In genomic region chr21:31161157-31161556, GRCh38 we compare ENCODE assay signal across 9 cellular contexts.
DNase-seq lines count a peak whose midpoint lies in the region; FAIRE-seq and TF ChIP-seq lines count a peak whose summit lies in the region.
"Had no signal": no experiment of that assay in that cellular context is flagged by ENCODE, and none has a peak within 500 bp of the region (broad histone marks: within the 10 kb centered on the region; RNA-seq: fewer than 3 reads in every experiment).

No MANE protein-coding gene starts in this region.

- 0 to 17% methylated on average over 2 of the region's 5 CpGs for WGBS in mesodermal cell (ENCODE audit: insufficient coverage in 2 of 2), 2 experiments
- WGBS in stomach, 5 donors, result 51 to 57% (median 53%) methylated on average over 5 of the region's 5 CpGs

- H3K4me3 ChIP-seq in HAP-1 (no peak overlapping the region; the same call in 1 of the 2 replicates), bronchial epithelial cell (ENCODE audit: low read depth, low read length) (no peak overlapping the region), mesodermal cell (ENCODE audit: extremely low read depth, insufficient read depth, low read length, poor library complexity, severe bottlenecking) (peak overlapping the region; percentile 33), stomach (no peak overlapping the region)

- H3K4me1 ChIP-seq in HAP-1, result peaks cover 12% of the 10 kb centered on the region
- peaks cover 24% of the 10 kb centered on the region for H3K4me1 ChIP-seq in mesodermal cell (ENCODE audit: control insufficient read depth, insufficient read depth, low read length, poor library complexity, severe bottlenecking)
- peaks cover 0 to 4% (median 0%) of the 10 kb centered on the region in 4 donors for H3K4me1 ChIP-seq in stomach

- TF ChIP-seq CTCF in bronchial epithelial cell (IDR thresholded peaks at IDR 0.05; ENCODE audit: insufficient read depth, low read length, severe bottlenecking) (no peak), stomach (IDR thresholded peaks at IDR 0.05) (no peak)

- no peak for FAIRE-seq in bronchial epithelial cell (lab: Jason Lieb, UNC)

- H3K9me3 ChIP-seq in HAP-1 (no peaks in the 10 kb centered on the region), mesodermal cell (ENCODE audit: control insufficient read depth, low read length) (peaks cover 11% of the 10 kb centered on the region), stomach (peaks cover 0 to 16% (median 14%) of the 10 kb centered on the region in 4 donors)

- peak; percentile 79 for DNase-seq in AG08395 (ENCODE audit: low spot score)
- DNase-seq in HAP-1 (ENCODE audit: low spot score in 2 of 2), result peak; percentile 28 to 43
- peak; percentile 15 for DNase-seq in bronchial epithelial cell (ENCODE audit: low read depth)
- no peak for DNase-seq in stimulated activated naive CD4-positive, alpha-beta T cell (lab: John Stamatoyannopoulos, UW)
- no peak for DNase-seq in NCI-H187 (lab: John Stamatoyannopoulos, UW)
- DNase-seq in NCI-H345 treated with DMSO at 0.1 percent for 48 hours (lab: John Stamatoyannopoulos, UW; ENCODE audit: unreplicated experiment), result no peak
- no peak for DNase-seq in stomach
- DNase-seq: DMS79 had no signal

- in situ Hi-C loops in HAP-1 (cut with MboI; ENCODE audit: low sequenced_read_pairs), result no loop called here

- intact Hi-C loops in stomach (cut with DNase I; ENCODE audit: low total_unique reads), result no loop called here

- TF ChIP-seq POLR2A in stomach (IDR thresholded peaks at IDR 0.05), result no peak

- H3K27me3 ChIP-seq in HAP-1 (ENCODE audit: low read depth) (no peaks in the 10 kb centered on the region), bronchial epithelial cell (ENCODE audit: control insufficient read depth, insufficient read depth, low read length) (no peaks in the 10 kb centered on the region), stomach (no peaks in the 10 kb centered on the region)

- TF ChIP-seq EP300 in stomach (IDR thresholded peaks at IDR 0.05), result no peak

- H3K27ac ChIP-seq in mesodermal cell (ENCODE audit: low read depth, low read length, severe bottlenecking) (peak overlapping the region; percentile 48), stomach (no peak overlapping the region)

- no peaks in the 10 kb centered on the region for H3K36me3 ChIP-seq in HAP-1 (replicated peaks)
- H3K36me3 ChIP-seq in bronchial epithelial cell (ENCODE audit: control insufficient read depth, insufficient read depth, low read length), result no peaks in the 10 kb centered on the region
- peaks cover 15% of the 10 kb centered on the region for H3K36me3 ChIP-seq in mesodermal cell (ENCODE audit: control insufficient read depth, insufficient read depth, low read length)
- no peaks in the 10 kb centered on the region for H3K36me3 ChIP-seq in stomach

Comparison
In these comparisons a context has a peak if more than half of its experiments do, and no peak if none do; other contexts are left out.
1. DNase-seq: peak in AG08395 (single experiment), HAP-1 (2 of 2) and bronchial epithelial cell (single experiment); none in stimulated activated naive CD4-positive, alpha-beta T cell (0 of 6), NCI-H187 (0 of 2), NCI-H345 treated with DMSO at 0.1 percent for 48 hours (single experiment) and stomach (single experiment).